9 cellular contexts compared by ENCODE assay signal in the genomic region with DNA sequence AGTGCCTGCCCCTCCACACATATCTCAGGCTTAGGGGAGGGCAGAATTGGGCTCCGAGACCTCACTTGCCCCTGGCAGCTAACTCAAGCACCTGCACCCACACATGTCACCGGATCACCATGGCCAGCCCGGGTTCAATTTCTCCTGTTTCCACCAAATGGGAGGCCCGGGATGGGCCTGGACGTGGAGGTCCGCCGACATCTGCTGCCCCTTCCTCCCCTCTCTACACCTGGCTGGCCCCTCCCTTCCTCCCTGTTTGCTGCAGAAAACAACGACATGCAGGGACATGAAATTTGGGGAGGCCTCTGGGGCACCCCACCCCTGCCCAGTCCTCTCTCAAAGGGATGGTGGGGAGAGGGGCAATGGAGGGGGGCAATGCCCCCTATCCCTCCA.
DNase-seq lines count a peak whose midpoint lies in the region; ATAC-seq and TF ChIP-seq lines count a peak whose summit lies in the region.
"Had no signal": no experiment of that assay in that cellular context is flagged by ENCODE, and none has a peak within 500 bp of the region (broad histone marks: within the 10 kb centered on the region; RNA-seq: fewer than 3 reads in every experiment).

No MANE protein-coding gene starts in this region.

- no peak overlapping the region for H2AFZ ChIP-seq in KMS-11 (ENCODE audit: low read depth)

- H3K4me1 ChIP-seq in KMS-11 (ENCODE audit: low read depth, poor library complexity, severe bottlenecking): peaks cover 46% of the 10 kb centered on the region
- peaks cover 4 to 25% of the 10 kb centered on the region in 2 donors for H3K4me1 ChIP-seq in muscle layer of duodenum (ENCODE audit: control insufficient read depth in 1 of 2, insufficient read depth in 2 of 2, low read length in 2 of 2)

- no peak for TF ChIP-seq CTCF in AG10803 (conservative IDR thresholded peaks at IDR 0.05; ENCODE audit: low read length)
- TF ChIP-seq CTCF in KMS-11 (conservative IDR thresholded peaks at IDR 0.05; ENCODE audit: low read depth, low read length): no peak
- TF ChIP-seq CTCF in coronary artery (IDR thresholded peaks at IDR 0.05): no peak

- H3K4me3 ChIP-seq in AG10803 (ENCODE audit: low read length) (peak overlapping the region; percentile 78), KMS-11 (IDR thresholded peaks at IDR 0.05; ENCODE audit: insufficient read depth, low read depth, low read length) (no peak overlapping the region), coronary artery (peak overlapping the region; percentile 95), muscle layer of duodenum (ENCODE audit: low read depth in 1 of 2, low read length in 2 of 2) (peak overlapping the region; percentile 76 to 81)

- H4K20me1 ChIP-seq in KMS-11 (ENCODE audit: insufficient read depth): no peaks in the 10 kb centered on the region

- H3K4me2 ChIP-seq in KMS-11: peak overlapping the region; percentile 80

- H3K9ac ChIP-seq in KMS-11: peak overlapping the region; percentile 70

- H3K36me3 ChIP-seq in KMS-11 (ENCODE audit: insufficient read depth): no peaks in the 10 kb centered on the region; the same call in 1 of the 2 replicates
- peaks cover 3 to 14% of the 10 kb centered on the region in 2 donors for H3K36me3 ChIP-seq in muscle layer of duodenum (ENCODE audit: control insufficient read depth in 1 of 2, insufficient read depth in 2 of 2, low read length in 2 of 2)

- no peaks in the 10 kb centered on the region for H3K9me3 ChIP-seq in muscle layer of duodenum (ENCODE audit: control insufficient read depth in 1 of 2, low read length in 2 of 2)

- H3K27me3 ChIP-seq in KMS-11 (ENCODE audit: insufficient read depth, low read depth): no peaks in the 10 kb centered on the region
- H3K27me3 ChIP-seq in muscle layer of duodenum (ENCODE audit: low read depth, low read length): no peaks in the 10 kb centered on the region

- H3K27ac ChIP-seq in KMS-11 (peak overlapping the region; percentile 55; the same call in 1 of the 2 replicates), coronary artery (peak overlapping the region; percentile 92 to 97), muscle layer of duodenum (ENCODE audit: low read length) (peak overlapping the region; percentile 95)

- no peak for ATAC-seq in HG03025 (IDR thresholded peaks at IDR 0.05; ENCODE audit: low FRiP score, unreplicated experiment)
- no peak for ATAC-seq in HG03378 (IDR thresholded peaks at IDR 0.05; ENCODE audit: unreplicated experiment)

- H3K79me2 ChIP-seq in KMS-11 (ENCODE audit: insufficient read depth, low read depth): peaks cover 24% of the 10 kb centered on the region

- no peak for DNase-seq in AG10803 (ENCODE audit: low read depth)
- DNase-seq in coronary artery (ENCODE audit: low spot score): peak; percentile 73
- no peak for DNase-seq in glomerular visceral epithelial cell (ENCODE audit: extremely low spot score)
- no peak for DNase-seq in AG08395 (ENCODE audit: low spot score)
- DNase-seq: T1000 had no signal
